In genomic region chr14:54219281-54220121, GRCh38 we compare ENCODE assay signal across 11 cellular contexts.
DNase-seq lines count a peak whose midpoint lies in the region; ATAC-seq and TF ChIP-seq lines count a peak whose summit lies in the region.
"Had no signal": no experiment of that assay in that cellular context is flagged by ENCODE, and none has a peak within 500 bp of the region (broad histone marks: within the 10 kb centered on the region; RNA-seq: fewer than 3 reads in every experiment).

No MANE protein-coding gene starts in this region.

- H3K9me3 ChIP-seq in neural cell (ENCODE audit: low read length) (no peaks in the 10 kb centered on the region), upper lobe of left lung (no peaks in the 10 kb centered on the region)

- 51 to 53% methylated on average over 24 to 37 of the region's 37 CpGs for WGBS in upper lobe of left lung, 2 donors

- H3K27ac ChIP-seq in neural cell (ENCODE audit: low read length) (no peak overlapping the region), upper lobe of left lung (no peak overlapping the region)
- H3K27ac ChIP-seq: KMS-11 had no signal

- CTCF ChIA-PET in activated naive CD4-positive, alpha-beta T cell treated with anti-CD3 and anti-CD28 coated beads for 36 hours (lab: Charles Lee): interaction anchor here (1.3 kb wide), 1 partner anchor 129 kb away, joined by 3 read pairs; no protein-coding TSS in a partner anchor

- H3K36me3 Mint-ChIP-seq in activated naive CD4-positive, alpha-beta T cell treated with anti-CD3 and anti-CD28 coated beads for 36 hours (ENCODE audit: low read depth): no peaks in the 10 kb centered on the region

- H3K4me3 Mint-ChIP-seq in activated naive CD4-positive, alpha-beta T cell treated with anti-CD3 and anti-CD28 coated beads for 36 hours: peak overlapping the region; percentile 44

- H3K27ac Mint-ChIP-seq in activated naive CD4-positive, alpha-beta T cell treated with anti-CD3 and anti-CD28 coated beads for 36 hours: no peak overlapping the region

- H4K20me1 ChIP-seq in neural cell (ENCODE audit: insufficient read depth): no peaks in the 10 kb centered on the region

- no peaks in the 10 kb centered on the region for H3F3A ChIP-seq in neural cell (ENCODE audit: insufficient read depth, low read length, poor library complexity, severe bottlenecking)

- no peak overlapping the region for H3K9ac ChIP-seq in neural cell (ENCODE audit: low read length)
- H3K9ac ChIP-seq: KMS-11 had no signal

- peaks cover 19% of the 10 kb centered on the region for H3K4me1 Mint-ChIP-seq in activated naive CD4-positive, alpha-beta T cell treated with anti-CD3 and anti-CD28 coated beads for 36 hours (ENCODE audit: low read depth)

- no peak overlapping the region for H3K4me2 ChIP-seq in neural cell (ENCODE audit: low read length)
- H3K4me2 ChIP-seq: KMS-11 had no signal

- intact Hi-C loops in activated naive CD4-positive, alpha-beta T cell treated with anti-CD3 and anti-CD28 coated beads for 36 hours (cut with micrococcal nuclease): no loop called here

- no peaks in the 10 kb centered on the region for H3K79me2 ChIP-seq in neural cell (replicated peaks; ENCODE audit: insufficient read depth, low read length)

- no peak overlapping the region for H2AFZ ChIP-seq in neural cell (ENCODE audit: low read depth, low read length)

- H3K9me3 Mint-ChIP-seq in activated naive CD4-positive, alpha-beta T cell treated with anti-CD3 and anti-CD28 coated beads for 36 hours: no peaks in the 10 kb centered on the region

- TF ChIP-seq EP300 in neural cell (conservative IDR thresholded peaks at IDR 0.05; ENCODE audit: poor library complexity, severe bottlenecking): no peak
- no peak for TF ChIP-seq EP300 in upper lobe of left lung (IDR thresholded peaks at IDR 0.05)

- peaks cover 57% of the 10 kb centered on the region for H3K27me3 Mint-ChIP-seq in activated naive CD4-positive, alpha-beta T cell treated with anti-CD3 and anti-CD28 coated beads for 36 hours (ENCODE audit: low read depth)

- no peak for TF ChIP-seq CTCF in fibroblast of villous mesenchyme (IDR thresholded peaks at IDR 0.05; ENCODE audit: insufficient read depth, low read depth, low read length)
- TF ChIP-seq CTCF in neural cell (IDR thresholded peaks at IDR 0.05; ENCODE audit: poor library complexity, severe bottlenecking): no peak
- no peak for TF ChIP-seq CTCF in upper lobe of left lung (IDR thresholded peaks at IDR 0.05)

- TF ChIP-seq POLR2A in upper lobe of left lung (IDR thresholded peaks at IDR 0.05): no peak

- ATAC-seq in upper lobe of left lung (ENCODE audit: low FRiP score in 2 of 2): peak in 1 of 2 donors; percentile 8

- H3K36me3 ChIP-seq in neural cell (ENCODE audit: insufficient read depth, low read length): no peaks in the 10 kb centered on the region
- H3K36me3 ChIP-seq in upper lobe of left lung: no peaks in the 10 kb centered on the region

- peaks cover 0 to 6% (median 0%) of the 10 kb centered on the region in 4 donors for H3K4me1 ChIP-seq in upper lobe of left lung

- H3K27me3 ChIP-seq in neural cell (ENCODE audit: insufficient read depth, low read depth, low read length) (peaks cover 54% of the 10 kb centered on the region), upper lobe of left lung (peaks cover 0 to 3% (median 0%) of the 10 kb centered on the region in 4 donors)

- TF ChIP-seq RAD21 in neural cell (conservative IDR thresholded peaks at IDR 0.05): no peak

- DNase-seq in activated naive CD4-positive, alpha-beta T cell treated with anti-CD3 and anti-CD28 coated beads for 36 hours: peak; percentile 9
- no peak for DNase-seq in activated naive CD4-positive, alpha-beta T cell treated with Interleukin-2 at 50 U/mL for 16 hours
- no peak for DNase-seq in fibroblast of villous mesenchyme (ENCODE audit: low read depth)
- DNase-seq in upper lobe of left lung: peak in 1 of 2 donors; percentile 68
- DNase-seq in NCI-H1417 (lab: John Stamatoyannopoulos, UW): no peak
- no peak for DNase-seq in T-helper 9 cell
- no peak for DNase-seq in stimulated activated CD4-positive, alpha-beta T cell treated with anti-CD3 and anti-CD28 coated beads, Interleukin-2, amount 100 ng/mL, for 24 hours
- DNase-seq: foreskin melanocyte, nucleus accumbens had no signal

- no peaks in the 10 kb centered on the region for H3K9me2 ChIP-seq in neural cell (ENCODE audit: insufficient read depth, low read length)

- peak overlapping the region; percentile 42 for H3K4me3 ChIP-seq in fibroblast of villous mesenchyme (ENCODE audit: low read depth, low read length)
- H3K4me3 ChIP-seq in neural cell (ENCODE audit: low read length): peak overlapping the region; percentile 56
- H3K4me3 ChIP-seq in upper lobe of left lung: peak overlapping the region in 3 of 4 donors; percentile 23 to 40 (median 38)

TF ChIP-seq in neural cell, 6 proteins besides CTCF, POLR2A, EP300 and RAD21:
- TF ChIP-seq EZH2 (IDR thresholded peaks at IDR 0.05; ENCODE audit: borderline replicate concordance, insufficient read depth, low read length, poor library complexity, severe bottlenecking) (no peak), TAF1 (IDR thresholded peaks at IDR 0.05; ENCODE audit: low read depth) (no peak), MXI1 (conservative IDR thresholded peaks at IDR 0.05; ENCODE audit: poor library complexity, severe bottlenecking) (no peak), POLR2AphosphoS5 (IDR thresholded peaks at IDR 0.05) (no peak), SMC3 (conservative IDR thresholded peaks at IDR 0.05; ENCODE audit: poor library complexity) (no peak)
- TF ChIP-seq, protein P1, sequence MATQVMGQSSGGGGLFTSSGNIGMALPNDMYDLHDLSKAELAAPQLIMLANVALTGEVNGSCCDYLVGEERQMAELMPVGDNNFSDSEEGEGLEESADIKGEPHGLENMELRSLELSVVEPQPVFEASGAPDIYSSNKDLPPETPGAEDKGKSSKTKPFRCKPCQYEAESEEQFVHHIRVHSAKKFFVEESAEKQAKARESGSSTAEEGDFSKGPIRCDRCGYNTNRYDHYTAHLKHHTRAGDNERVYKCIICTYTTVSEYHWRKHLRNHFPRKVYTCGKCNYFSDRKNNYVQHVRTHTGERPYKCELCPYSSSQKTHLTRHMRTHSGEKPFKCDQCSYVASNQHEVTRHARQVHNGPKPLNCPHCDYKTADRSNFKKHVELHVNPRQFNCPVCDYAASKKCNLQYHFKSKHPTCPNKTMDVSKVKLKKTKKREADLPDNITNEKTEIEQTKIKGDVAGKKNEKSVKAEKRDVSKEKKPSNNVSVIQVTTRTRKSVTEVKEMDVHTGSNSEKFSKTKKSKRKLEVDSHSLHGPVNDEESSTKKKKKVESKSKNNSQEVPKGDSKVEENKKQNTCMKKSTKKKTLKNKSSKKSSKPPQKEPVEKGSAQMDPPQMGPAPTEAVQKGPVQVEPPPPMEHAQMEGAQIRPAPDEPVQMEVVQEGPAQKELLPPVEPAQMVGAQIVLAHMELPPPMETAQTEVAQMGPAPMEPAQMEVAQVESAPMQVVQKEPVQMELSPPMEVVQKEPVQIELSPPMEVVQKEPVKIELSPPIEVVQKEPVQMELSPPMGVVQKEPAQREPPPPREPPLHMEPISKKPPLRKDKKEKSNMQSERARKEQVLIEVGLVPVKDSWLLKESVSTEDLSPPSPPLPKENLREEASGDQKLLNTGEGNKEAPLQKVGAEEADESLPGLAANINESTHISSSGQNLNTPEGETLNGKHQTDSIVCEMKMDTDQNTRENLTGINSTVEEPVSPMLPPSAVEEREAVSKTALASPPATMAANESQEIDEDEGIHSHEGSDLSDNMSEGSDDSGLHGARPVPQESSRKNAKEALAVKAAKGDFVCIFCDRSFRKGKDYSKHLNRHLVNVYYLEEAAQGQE (IDR thresholded peaks at IDR 0.05; ENCODE audit: borderline replicate concordance): no peak
